Comparison of ENCODE assay signal across 26 cellular contexts in the genomic region with DNA sequence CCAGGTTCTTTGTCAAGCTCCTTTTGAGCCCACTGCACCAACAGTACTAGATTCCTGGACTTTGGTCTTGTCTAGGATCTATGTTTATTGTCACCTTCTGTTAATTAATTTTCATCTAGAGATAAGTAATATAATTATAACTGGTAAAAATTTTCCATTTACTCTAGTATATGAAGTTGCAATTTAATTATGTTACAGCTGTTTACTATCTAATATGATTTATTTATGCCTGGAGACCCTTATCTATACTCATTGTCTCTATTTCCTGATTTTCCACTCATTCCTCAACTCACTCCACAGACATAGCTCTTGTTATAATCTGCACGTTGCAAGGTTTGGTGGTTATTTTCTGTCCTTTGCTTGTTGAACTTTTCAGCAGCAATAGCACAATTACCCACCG.
"Had no signal": no experiment of that assay in that cellular context is flagged by ENCODE, and none has a peak within 500 bp of the region (broad histone marks: within the 10 kb centered on the region; RNA-seq: fewer than 3 reads in every experiment).

No MANE protein-coding gene starts in this region.

- ATAC-seq: effector memory CD8-positive, alpha-beta T cell; esophagus mucosa; foreskin keratinocyte; gastrocnemius medialis; gastroesophageal sphincter; heart left ventricle; heart right ventricle had no signal

- H2AFZ ChIP-seq: hepatocyte had no signal

- H3K9me3 Mint-ChIP-seq: effector memory CD8-positive, alpha-beta T cell had no signal

- H3K27me3 Mint-ChIP-seq: dendritic cell treated with granulocyte-macrophage colony-stimulating factor and Interleukin-4, amounts not matched to agents 40 ng/mL and 50 ng/mL, for 4 days had no signal

- H3K4me1 Mint-ChIP-seq: endodermal cell had no signal

- H3K27ac ChIP-seq: colonic mucosa, coronary artery, dorsolateral prefrontal cortex, epithelial cell of prostate, esophagus muscularis mucosa, esophagus squamous epithelium, foreskin keratinocyte, gastrocnemius medialis, gastroesophageal sphincter, heart left ventricle, heart right ventricle, hepatocyte had no signal

- H3K4me3 ChIP-seq: colonic mucosa, coronary artery, dorsolateral prefrontal cortex, esophagus muscularis mucosa, esophagus squamous epithelium, gastrocnemius medialis, gastroesophageal sphincter, heart left ventricle, heart right ventricle, hepatocyte had no signal

- DNase-seq: colonic mucosa; cortex of kidney; dermis blood vessel endothelial cell; dorsolateral prefrontal cortex; effector CD4-positive, alpha-beta T cell; effector CD8-positive, alpha-beta T cell; effector memory CD4-positive, alpha-beta T cell; effector memory CD8-positive, alpha-beta T cell; endodermal cell; erythroblast; esophagus squamous epithelium; foreskin fibroblast; foreskin keratinocyte; foreskin melanocyte; gastrocnemius medialis; glutamatergic neuron; head of caudate nucleus; heart left ventricle; heart right ventricle had no signal

- H3K79me2 ChIP-seq: hepatocyte had no signal

- H3K27me3 ChIP-seq: colonic mucosa, dorsolateral prefrontal cortex, esophagus muscularis mucosa, esophagus squamous epithelium, foreskin keratinocyte, gastrocnemius medialis, gastroesophageal sphincter, heart left ventricle, heart right ventricle, hepatocyte had no signal

- H3K9me3 ChIP-seq: colonic mucosa, gastrocnemius medialis had no signal

- H3K4me2 ChIP-seq: hepatocyte had no signal

- H3K27ac Mint-ChIP-seq: dendritic cell treated with granulocyte-macrophage colony-stimulating factor and Interleukin-4, amounts not matched to agents 40 ng/mL and 50 ng/mL, for 4 days; effector memory CD8-positive, alpha-beta T cell; endodermal cell had no signal

- H3K4me1 ChIP-seq: colonic mucosa, esophagus muscularis mucosa, esophagus squamous epithelium, foreskin keratinocyte, gastrocnemius medialis, gastroesophageal sphincter, heart left ventricle, heart right ventricle had no signal

- H3K36me3 ChIP-seq: colonic mucosa, esophagus muscularis mucosa, esophagus squamous epithelium, gastrocnemius medialis, gastroesophageal sphincter, heart left ventricle, heart right ventricle had no signal

- H3K4me3 Mint-ChIP-seq: dendritic cell treated with granulocyte-macrophage colony-stimulating factor and Interleukin-4, amounts not matched to agents 40 ng/mL and 50 ng/mL, for 4 days; effector memory CD8-positive, alpha-beta T cell; endodermal cell had no signal
